8 cellular contexts compared by ENCODE assay signal in genomic region chr20:57680131-57680716, GRCh38. TPM values are rescaled to one million over a fixed set of nuclear protein-coding genes. Genes with fewer than 3 reads are reported as not detected.
A peak's percentile ranks its signal among the peaks of the same experiment; 100 is the strongest.
DNase-seq lines count a peak whose midpoint lies in the region; ATAC-seq lines count a peak whose summit lies in the region.

No MANE protein-coding gene starts in this region.

- H3K27ac Mint-ChIP-seq in immature natural killer cell: peak overlapping the region in 4 of 6 donors; percentile 35 to 81 (median 56)
- H3K27ac Mint-ChIP-seq in activated naive CD4-positive, alpha-beta T cell treated with anti-CD3 and anti-CD28 coated beads, Interleukin-2, amount 10 ng/mL, durations not matched to agents 7 days and 5 days: no peak overlapping the region

- peak; percentile 51 for ATAC-seq in GM18508 (IDR thresholded peaks at IDR 0.05; ENCODE audit: insufficient read depth, unreplicated experiment)
- peak; percentile 42 for ATAC-seq in GM21717 (IDR thresholded peaks at IDR 0.05; ENCODE audit: unreplicated experiment)
- ATAC-seq in HG03575 (IDR thresholded peaks at IDR 0.05; ENCODE audit: extremely low read depth, insufficient number of reproducible peaks, low FRiP score, unreplicated experiment): peak; percentile 25

- H3K4me3 Mint-ChIP-seq in immature natural killer cell: no peak overlapping the region
- H3K4me3 Mint-ChIP-seq in activated naive CD4-positive, alpha-beta T cell treated with anti-CD3 and anti-CD28 coated beads, Interleukin-2, amount 10 ng/mL, durations not matched to agents 7 days and 5 days: no peak overlapping the region

- no peaks in the 10 kb centered on the region for H3K9me3 Mint-ChIP-seq in immature natural killer cell
- H3K9me3 Mint-ChIP-seq in activated naive CD4-positive, alpha-beta T cell treated with anti-CD3 and anti-CD28 coated beads, Interleukin-2, amount 10 ng/mL, durations not matched to agents 7 days and 5 days: no peaks in the 10 kb centered on the region

- H3K27me3 Mint-ChIP-seq in immature natural killer cell (ENCODE audit: low read depth in 3 of 3): peaks cover 2 to 21% (median 6%) of the 10 kb centered on the region in 3 donors
- peaks cover 34% of the 10 kb centered on the region for H3K27me3 Mint-ChIP-seq in activated naive CD4-positive, alpha-beta T cell treated with anti-CD3 and anti-CD28 coated beads, Interleukin-2, amount 10 ng/mL, durations not matched to agents 7 days and 5 days

- DNase-seq in immature natural killer cell (peak; percentile 22 to 31 (median 30)), D341Med (ENCODE audit: low spot score) (no peak), NCI-H510A (lab: John Stamatoyannopoulos, UW) (no peak), NCI-H2227 treated with DMSO at 0.1 percent for 48 hours (lab: John Stamatoyannopoulos, UW) (no peak)
- no peak for DNase-seq in activated naive CD4-positive, alpha-beta T cell treated with anti-CD3 and anti-CD28 coated beads, Interleukin-2, amount 10 ng/mL, durations not matched to agents 7 days and 5 days

- CTCF ChIA-PET in activated naive CD4-positive, alpha-beta T cell treated with anti-CD3 and anti-CD28 coated beads, Interleukin-2, amount 10 ng/mL, durations not matched to agents 7 days and 5 days (lab: Charles Lee): no interaction called here

- H3K4me1 Mint-ChIP-seq in immature natural killer cell: peaks cover 16% of the 10 kb centered on the region in 2 donors
- H3K4me1 Mint-ChIP-seq in activated naive CD4-positive, alpha-beta T cell treated with anti-CD3 and anti-CD28 coated beads, Interleukin-2, amount 10 ng/mL, durations not matched to agents 7 days and 5 days: peaks cover 10% of the 10 kb centered on the region

- H3K36me3 Mint-ChIP-seq in immature natural killer cell: no peaks in the 10 kb centered on the region
- H3K36me3 Mint-ChIP-seq in activated naive CD4-positive, alpha-beta T cell treated with anti-CD3 and anti-CD28 coated beads, Interleukin-2, amount 10 ng/mL, durations not matched to agents 7 days and 5 days: no peaks in the 10 kb centered on the region

RNA-seq across cellular contexts. Expression of gene PMEPA1, which starts 29.6 kb away (rescaled TPM):
- not detected for polyA plus RNA-seq in immature natural killer cell

RNA-seq across cellular contexts. Expression of gene ZBP1, which starts 60.0 kb away (rescaled TPM):
- 10 to 100 TPM; 29.0 to 43.5 (median 32.2) TPM for polyA plus RNA-seq in immature natural killer cell

Comparison
In these comparisons a context has a peak if more than half of its experiments do, and no peak if none do; other contexts are left out.
1. DNase-seq: peak in immature natural killer cell (3 of 3); none in activated naive CD4-positive, alpha-beta T cell treated with anti-CD3 and anti-CD28 coated beads, Interleukin-2, amount 10 ng/mL, durations not matched to agents 7 days and 5 days (single experiment), D341Med (single experiment), NCI-H510A (single experiment) and NCI-H2227 treated with DMSO at 0.1 percent for 48 hours (single experiment).
2. Peak in every context shown above with its lines, with median percentiles within 50 percentile points of each other: ATAC-seq.